Comparison of ENCODE assay signal across 12 cellular contexts in genomic region chr12:72207756-72208155, GRCh38.
DNase-seq lines count a peak whose midpoint lies in the region; ATAC-seq, FAIRE-seq and TF ChIP-seq lines count a peak whose summit lies in the region.
"Had no signal": no experiment of that assay in that cellular context is flagged by ENCODE, and none has a peak within 500 bp of the region (broad histone marks: within the 10 kb centered on the region; RNA-seq: fewer than 3 reads in every experiment).

No MANE protein-coding gene starts in this region.

- H3K79me2 ChIP-seq in GM23338 (replicated peaks; ENCODE audit: insufficient read depth) (no peaks in the 10 kb centered on the region), astrocyte (ENCODE audit: insufficient read depth, low read length) (no peaks in the 10 kb centered on the region)

- no peaks in the 10 kb centered on the region for H3F3A ChIP-seq in GM23338 (replicated peaks; ENCODE audit: low read depth)

- H3K4me1 ChIP-seq in GM23338 (ENCODE audit: insufficient read depth) (peaks cover 24% of the 10 kb centered on the region), astrocyte (ENCODE audit: insufficient read depth, low read length) (no peaks in the 10 kb centered on the region)
- H3K4me1 ChIP-seq: BLaER1 treated with 17β-estradiol and CSF1 and Interleukin-3, amounts not matched to agents 10 nM and 100 nM had no signal

- H3K4me2 ChIP-seq in GM23338 (0 out of 2 replicates have a peak overlapping the region, but pooled peaks have one; percentile 4), astrocyte (ENCODE audit: low read length) (no peak overlapping the region)
- H3K4me2 ChIP-seq: BLaER1 treated with 17β-estradiol and CSF1 and Interleukin-3, amounts not matched to agents 10 nM and 100 nM had no signal

- H3K9me3 Mint-ChIP-seq in GM23338, result no peaks in the 10 kb centered on the region
- H3K9me3 Mint-ChIP-seq in astrocyte (ENCODE audit: unreplicated experiment), result no peaks in the 10 kb centered on the region
- H3K9me3 Mint-ChIP-seq in CD14-positive monocyte, result peaks cover 0 to 8% (median 3%) of the 10 kb centered on the region in 7 donors

- H2AFZ ChIP-seq in GM23338, result peak overlapping the region; percentile 70; the same call in 1 of the 2 replicates
- H2AFZ ChIP-seq in astrocyte (ENCODE audit: low read depth, low read length), result no peak overlapping the region

- H3K4me3 ChIP-seq in GM23338 (no peak overlapping the region), astrocyte (ENCODE audit: insufficient read depth, low read depth, low read length) (no peak overlapping the region)
- H3K4me3 ChIP-seq: BLaER1 treated with 17β-estradiol and CSF1 and Interleukin-3, amounts not matched to agents 10 nM and 100 nM had no signal

- H3K27ac ChIP-seq in GM23338 (ENCODE audit: low read depth) (no peak overlapping the region), astrocyte (ENCODE audit: low read depth, low read length) (no peak overlapping the region)
- H3K27ac ChIP-seq: BLaER1 treated with 17β-estradiol and CSF1 and Interleukin-3, amounts not matched to agents 10 nM and 100 nM had no signal

- FAIRE-seq in astrocyte (lab: Jason Lieb, UNC), result no peak
- FAIRE-seq: GM18507 had no signal

- H3K27me3 Mint-ChIP-seq in GM23338 (ENCODE audit: insufficient read depth, low read depth, poor library complexity) (no peaks in the 10 kb centered on the region), astrocyte (ENCODE audit: low read depth, unreplicated experiment) (no peaks in the 10 kb centered on the region), CD14-positive monocyte (ENCODE audit: low read depth in 3 of 3) (peaks cover 0 to 3% (median 0%) of the 10 kb centered on the region in 3 donors)

- H3K36me3 Mint-ChIP-seq in GM23338 (ENCODE audit: low read depth), result no peaks in the 10 kb centered on the region
- H3K36me3 Mint-ChIP-seq in astrocyte (ENCODE audit: low read depth, unreplicated experiment), result no peaks in the 10 kb centered on the region
- no peaks in the 10 kb centered on the region for H3K36me3 Mint-ChIP-seq in CD14-positive monocyte

- H3K36me3 ChIP-seq in GM23338 (ENCODE audit: insufficient read depth) (no peaks in the 10 kb centered on the region), astrocyte (ENCODE audit: insufficient read depth, low read length) (no peaks in the 10 kb centered on the region)
- H3K36me3 ChIP-seq: BLaER1 treated with 17β-estradiol and CSF1 and Interleukin-3, amounts not matched to agents 10 nM and 100 nM had no signal

- TF ChIP-seq CTCF in GM23338 (conservative IDR thresholded peaks at IDR 0.05; ENCODE audit: low read depth in 2 of 2) (no peak), astrocyte (IDR thresholded peaks at IDR 0.05; ENCODE audit: insufficient read depth, low read depth, low read length) (no peak), CD14-positive monocyte (IDR thresholded peaks at IDR 0.05) (no peak)

- H3K4me1 Mint-ChIP-seq in GM23338 (peaks cover 24% of the 10 kb centered on the region), astrocyte (ENCODE audit: low read depth, unreplicated experiment) (peaks cover 2% of the 10 kb centered on the region), CD14-positive monocyte (no peaks in the 10 kb centered on the region)

- no peaks in the 10 kb centered on the region for H3K9me3 ChIP-seq in astrocyte (ENCODE audit: insufficient read depth, low read depth, low read length)
- H3K9me3 ChIP-seq: BLaER1 treated with 17β-estradiol and CSF1 and Interleukin-3, amounts not matched to agents 10 nM and 100 nM had no signal

- H3K9ac ChIP-seq in astrocyte (ENCODE audit: low read length), result no peak overlapping the region
- H3K9ac ChIP-seq: BLaER1 treated with 17β-estradiol and CSF1 and Interleukin-3, amounts not matched to agents 10 nM and 100 nM had no signal

- H4K20me1 ChIP-seq in GM23338 (replicated peaks; ENCODE audit: insufficient read depth), result no peaks in the 10 kb centered on the region
- H4K20me1 ChIP-seq in astrocyte (ENCODE audit: insufficient read depth, low read length), result no peaks in the 10 kb centered on the region
- H4K20me1 ChIP-seq: BLaER1 treated with 17β-estradiol and CSF1 and Interleukin-3, amounts not matched to agents 10 nM and 100 nM had no signal

- intact Hi-C loops in cardiac septum (cut with DNase I), result no loop called here
- intact Hi-C loops in CD14-positive monocyte (cut with micrococcal nuclease), result no loop called here

- H3K9me2 ChIP-seq in GM23338 (ENCODE audit: insufficient read depth), result no peaks in the 10 kb centered on the region

- no peak overlapping the region for H3K4me3 Mint-ChIP-seq in GM23338
- H3K4me3 Mint-ChIP-seq in astrocyte (ENCODE audit: unreplicated experiment), result no peak overlapping the region
- no peak overlapping the region for H3K4me3 Mint-ChIP-seq in CD14-positive monocyte

- H3K27ac Mint-ChIP-seq in GM23338, result peak overlapping the region; percentile 18
- no peak overlapping the region for H3K27ac Mint-ChIP-seq in astrocyte (ENCODE audit: unreplicated experiment)
- no peak overlapping the region for H3K27ac Mint-ChIP-seq in CD14-positive monocyte

- no peaks in the 10 kb centered on the region for H3K27me3 ChIP-seq in GM23338 (ENCODE audit: insufficient read depth)
- H3K27me3 ChIP-seq in astrocyte (ENCODE audit: insufficient read depth, low read length), result no peaks in the 10 kb centered on the region
- H3K27me3 ChIP-seq: BLaER1 treated with 17β-estradiol and CSF1 and Interleukin-3, amounts not matched to agents 10 nM and 100 nM had no signal

- ATAC-seq in GM23338, result no peak
- no peak for ATAC-seq in GM19455 (IDR thresholded peaks at IDR 0.05; ENCODE audit: unreplicated experiment)

- DNase-seq in GM23338 (ENCODE audit: low spot score), result no peak
- peak; percentile 11 for DNase-seq in astrocyte (ENCODE audit: low read depth)
- peak; percentile 52 for DNase-seq in medulla oblongata (ENCODE audit: extremely low spot score)
- DNase-seq in superior temporal gyrus (ENCODE audit: extremely low spot score), result peak; percentile 67
- no peak for DNase-seq in cardiac septum (ENCODE audit: low spot score)
- DNase-seq in CD14-positive monocyte (ENCODE audit: low spot score), result no peak
- DNase-seq: HCEC 1CT, MV-4-11, NCI-H1417 treated with DMSO at 0.1 percent for 48 hours had no signal

TF ChIP-seq in GM23338, 12 proteins besides CTCF, POLR2A, EP300 and RAD21 (continues in another document):
- TF ChIP-seq POLR2AphosphoS5 (IDR thresholded peaks at IDR 0.05; ENCODE audit: low read depth) (no peak), CREB1 (CRISPR knock-in tag; IDR thresholded peaks at IDR 0.05; ENCODE audit: low read depth) (no peak), ZNF114 (CRISPR knock-in tag; IDR thresholded peaks at IDR 0.05) (no peak)
- TF ChIP-seq, protein P1, sequence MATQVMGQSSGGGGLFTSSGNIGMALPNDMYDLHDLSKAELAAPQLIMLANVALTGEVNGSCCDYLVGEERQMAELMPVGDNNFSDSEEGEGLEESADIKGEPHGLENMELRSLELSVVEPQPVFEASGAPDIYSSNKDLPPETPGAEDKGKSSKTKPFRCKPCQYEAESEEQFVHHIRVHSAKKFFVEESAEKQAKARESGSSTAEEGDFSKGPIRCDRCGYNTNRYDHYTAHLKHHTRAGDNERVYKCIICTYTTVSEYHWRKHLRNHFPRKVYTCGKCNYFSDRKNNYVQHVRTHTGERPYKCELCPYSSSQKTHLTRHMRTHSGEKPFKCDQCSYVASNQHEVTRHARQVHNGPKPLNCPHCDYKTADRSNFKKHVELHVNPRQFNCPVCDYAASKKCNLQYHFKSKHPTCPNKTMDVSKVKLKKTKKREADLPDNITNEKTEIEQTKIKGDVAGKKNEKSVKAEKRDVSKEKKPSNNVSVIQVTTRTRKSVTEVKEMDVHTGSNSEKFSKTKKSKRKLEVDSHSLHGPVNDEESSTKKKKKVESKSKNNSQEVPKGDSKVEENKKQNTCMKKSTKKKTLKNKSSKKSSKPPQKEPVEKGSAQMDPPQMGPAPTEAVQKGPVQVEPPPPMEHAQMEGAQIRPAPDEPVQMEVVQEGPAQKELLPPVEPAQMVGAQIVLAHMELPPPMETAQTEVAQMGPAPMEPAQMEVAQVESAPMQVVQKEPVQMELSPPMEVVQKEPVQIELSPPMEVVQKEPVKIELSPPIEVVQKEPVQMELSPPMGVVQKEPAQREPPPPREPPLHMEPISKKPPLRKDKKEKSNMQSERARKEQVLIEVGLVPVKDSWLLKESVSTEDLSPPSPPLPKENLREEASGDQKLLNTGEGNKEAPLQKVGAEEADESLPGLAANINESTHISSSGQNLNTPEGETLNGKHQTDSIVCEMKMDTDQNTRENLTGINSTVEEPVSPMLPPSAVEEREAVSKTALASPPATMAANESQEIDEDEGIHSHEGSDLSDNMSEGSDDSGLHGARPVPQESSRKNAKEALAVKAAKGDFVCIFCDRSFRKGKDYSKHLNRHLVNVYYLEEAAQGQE (IDR thresholded peaks at IDR 0.05; ENCODE audit: unreplicated experiment), result no peak

Comparison
In these comparisons a context has a peak if more than half of its experiments do, and no peak if none do; other contexts are left out.
1. DNase-seq: peak in astrocyte (single experiment), medulla oblongata (single experiment) and superior temporal gyrus (single experiment); none in GM23338 (single experiment), cardiac septum (single experiment) and CD14-positive monocyte (single experiment).